1 cellular context compared by ENCODE assay signal in the genomic region with DNA sequence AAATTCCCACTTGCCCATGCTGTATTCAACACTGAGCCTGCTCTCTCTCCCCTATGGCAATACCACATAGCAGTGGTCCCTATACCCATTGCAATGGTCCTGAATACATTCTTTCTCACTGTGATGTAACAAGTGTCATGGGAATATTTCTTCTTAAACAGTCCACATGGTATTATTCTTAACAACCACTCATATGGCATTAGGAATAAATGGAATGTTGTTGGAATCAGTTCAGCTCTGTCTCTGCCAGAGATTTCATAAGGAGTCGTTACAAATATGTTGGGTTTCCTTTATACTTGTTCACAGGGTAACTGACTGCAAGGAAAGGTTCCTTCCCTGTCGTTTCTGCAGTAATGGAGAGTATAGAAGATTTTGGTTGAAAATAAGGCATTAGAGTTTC.
TF ChIP-seq lines count a peak whose summit lies in the region.

No MANE protein-coding gene starts in this region.

TF ChIP-seq in A549, 52 proteins besides CTCF, POLR2A, EP300 and RAD21 (continued from another document):
- TF ChIP-seq BCL3 (IDR thresholded peaks at IDR 0.05) (no peak), HDAC2 (IDR thresholded peaks at IDR 0.05) (no peak), MAFK (IDR thresholded peaks at IDR 0.05; ENCODE audit: partially characterized antibody) (no peak), JUN (IDR thresholded peaks at IDR 0.05) (no peak)
